8 cellular contexts compared by ENCODE assay signal in the genomic region with DNA sequence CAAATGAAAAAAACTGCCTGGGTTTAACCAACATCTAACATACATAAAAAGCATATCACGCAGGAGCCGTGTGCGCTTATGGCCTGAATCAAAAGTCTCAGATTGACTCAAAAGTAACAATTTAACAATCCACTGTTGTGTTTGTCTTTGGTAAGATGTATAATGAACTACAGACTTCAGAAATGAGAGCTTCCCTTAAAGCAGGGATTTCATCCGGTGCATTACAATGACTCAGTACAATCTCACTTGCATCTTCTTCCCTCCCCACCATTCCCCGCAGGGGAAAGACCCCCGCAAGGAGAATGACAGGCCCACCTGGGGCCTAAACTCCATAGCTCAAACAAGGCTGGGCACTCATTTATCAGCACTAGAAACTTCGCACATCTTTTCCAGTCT. TPM values are rescaled to one million over a fixed set of nuclear protein-coding genes. Genes with fewer than 3 reads are reported as not detected.
DNase-seq lines count a peak whose midpoint lies in the region; ATAC-seq and TF ChIP-seq lines count a peak whose summit lies in the region.

No MANE protein-coding gene starts in this region.

- DNase-seq in activated CD4-positive, alpha-beta T cell treated with anti-CD3 and anti-CD28 coated beads, Interleukin-2, amount 10 ng/mL, durations not matched to agents 24 days and 14 days, result no peak
- DNase-seq in activated CD4-positive, alpha-beta T cell treated with anti-CD3 and anti-CD28 coated beads, Interleukin-2, amount 50 U/mL, for 1 hour, result no peak
- peak; percentile 41 for DNase-seq in PC-3
- no peak for DNase-seq in chondrocyte (ENCODE audit: low spot score)

- H3K27ac Mint-ChIP-seq in activated CD4-positive, alpha-beta T cell treated with anti-CD3 and anti-CD28 coated beads, Interleukin-2, amount 10 ng/mL, durations not matched to agents 24 days and 14 days, result peak overlapping the region; percentile 98
- H3K27ac Mint-ChIP-seq in chondrocyte (ENCODE audit: unreplicated experiment), result peak overlapping the region; percentile 98

- peaks cover 5% of the 10 kb centered on the region for H3F3A ChIP-seq in PC-3 (ENCODE audit: low read length, unreplicated experiment)

- H3K27me3 ChIP-seq in PC-3 (ENCODE audit: low read length), result no peaks in the 10 kb centered on the region
- no peaks in the 10 kb centered on the region for H3K27me3 ChIP-seq in mucosa of stomach (ENCODE audit: control insufficient read depth, insufficient read depth, low read length)

- ATAC-seq in HG02571 (IDR thresholded peaks at IDR 0.05; ENCODE audit: unreplicated experiment), result peak; percentile 26
- peak; percentile 32 for ATAC-seq in PC-3
- ATAC-seq in HG03469 (IDR thresholded peaks at IDR 0.05; ENCODE audit: unreplicated experiment), result no peak

- 17% methylated on average over 7 of the region's 7 CpGs for WGBS in urinary bladder

- H3K79me2 ChIP-seq in PC-3 (ENCODE audit: low read length), result peaks cover 62% of the 10 kb centered on the region

- H3K4me3 ChIP-seq in PC-3 (ENCODE audit: low read length) (peak overlapping the region; percentile 87), mucosa of stomach (ENCODE audit: low read length) (peak overlapping the region; percentile 35), urinary bladder (ENCODE audit: low read depth, low read length) (peak overlapping the region; percentile 93)

- no peaks in the 10 kb centered on the region for H3K9me3 Mint-ChIP-seq in activated CD4-positive, alpha-beta T cell treated with anti-CD3 and anti-CD28 coated beads, Interleukin-2, amount 10 ng/mL, durations not matched to agents 24 days and 14 days
- no peaks in the 10 kb centered on the region for H3K9me3 Mint-ChIP-seq in chondrocyte (ENCODE audit: low read depth)

- peak overlapping the region; percentile 98 for H3K4me3 Mint-ChIP-seq in activated CD4-positive, alpha-beta T cell treated with anti-CD3 and anti-CD28 coated beads, Interleukin-2, amount 10 ng/mL, durations not matched to agents 24 days and 14 days
- peak overlapping the region; percentile 85 for H3K4me3 Mint-ChIP-seq in chondrocyte (ENCODE audit: unreplicated experiment)

- TSS peak; percentile 50 for BruUV-seq in PC-3 (replicated peaks; lab: Mats Ljungman, UMichigan)

- H3K4me1 ChIP-seq in PC-3 (ENCODE audit: insufficient read depth, low read length) (peaks cover 40% of the 10 kb centered on the region), mucosa of stomach (ENCODE audit: control insufficient read depth, insufficient read depth, low read length) (peaks cover 36% of the 10 kb centered on the region), urinary bladder (ENCODE audit: insufficient read depth) (no peaks in the 10 kb centered on the region)

- no peaks in the 10 kb centered on the region for H3K9me3 ChIP-seq in PC-3 (ENCODE audit: low read length)
- H3K9me3 ChIP-seq in mucosa of stomach (ENCODE audit: control insufficient read depth, low read length), result no peaks in the 10 kb centered on the region

- POLR2A ChIA-PET in PC-3 (lab: Charles Lee; ENCODE audit: unreplicated experiment), result no interaction called here

- H3K9me2 ChIP-seq in PC-3 (replicated peaks; ENCODE audit: low read length), result no peaks in the 10 kb centered on the region

- H3K9ac ChIP-seq in PC-3 (ENCODE audit: low read length), result peak overlapping the region; percentile 98
- peak overlapping the region; percentile 74 for H3K9ac ChIP-seq in mucosa of stomach (ENCODE audit: low read length)

- TF ChIP-seq CTCF in PC-3 (conservative IDR thresholded peaks at IDR 0.05; ENCODE audit: low read depth, low read length) (no peak), chondrocyte (IDR thresholded peaks at IDR 0.05) (no peak)

- CTCF ChIA-PET in PC-3 (lab: Charles Lee), result no interaction called here

- H3K27ac ChIP-seq in PC-3 (ENCODE audit: low read length) (peak overlapping the region; percentile 75), urinary bladder (ENCODE audit: low read depth) (no peak overlapping the region)

- H2AFZ ChIP-seq in PC-3 (ENCODE audit: low read length), result peak overlapping the region; percentile 63; the same call in 1 of the 2 replicates

- peaks cover 10% of the 10 kb centered on the region for H3K27me3 Mint-ChIP-seq in activated CD4-positive, alpha-beta T cell treated with anti-CD3 and anti-CD28 coated beads, Interleukin-2, amount 10 ng/mL, durations not matched to agents 24 days and 14 days
- H3K27me3 Mint-ChIP-seq in chondrocyte (ENCODE audit: low read depth), result no peaks in the 10 kb centered on the region

- H3K36me3 Mint-ChIP-seq in activated CD4-positive, alpha-beta T cell treated with anti-CD3 and anti-CD28 coated beads, Interleukin-2, amount 10 ng/mL, durations not matched to agents 24 days and 14 days (ENCODE audit: low read depth), result peaks cover 17% of the 10 kb centered on the region
- H3K36me3 Mint-ChIP-seq in chondrocyte (ENCODE audit: low read depth), result no peaks in the 10 kb centered on the region

- peaks cover 3% of the 10 kb centered on the region; the same call in 1 of the 2 replicates for H3K36me3 ChIP-seq in PC-3 (ENCODE audit: low read depth, low read length)
- H3K36me3 ChIP-seq in mucosa of stomach (ENCODE audit: control insufficient read depth, insufficient read depth, low read length), result no peaks in the 10 kb centered on the region
- no peaks in the 10 kb centered on the region for H3K36me3 ChIP-seq in urinary bladder (ENCODE audit: insufficient read depth)

- H3K4me2 ChIP-seq in PC-3 (ENCODE audit: low read length), result peak overlapping the region; percentile 93

- H4K20me1 ChIP-seq in PC-3 (ENCODE audit: low read length), result peaks cover 41% of the 10 kb centered on the region

- intact Hi-C loops in activated CD4-positive, alpha-beta T cell treated with anti-CD3 and anti-CD28 coated beads, Interleukin-2, amount 10 ng/mL, durations not matched to agents 24 days and 14 days (cut with micrococcal nuclease), result loop anchor here (1.0 to 5.0 kb wide), 8 partner anchors 19 to 999 kb away; a partner anchor contains a TSS
- intact Hi-C loops in PC-3 (cut with micrococcal nuclease), result no loop called here

- peaks cover 29% of the 10 kb centered on the region for H3K4me1 Mint-ChIP-seq in activated CD4-positive, alpha-beta T cell treated with anti-CD3 and anti-CD28 coated beads, Interleukin-2, amount 10 ng/mL, durations not matched to agents 24 days and 14 days
- H3K4me1 Mint-ChIP-seq in chondrocyte (ENCODE audit: low read depth), result peaks cover 37% of the 10 kb centered on the region

RNA-seq across cellular contexts. Expression of a gene that starts 1.4 kb away (rescaled TPM):
- 68.1 and 70.4 TPM in 2 replicates for total RNA-seq in activated CD4-positive, alpha-beta T cell treated with anti-CD3 and anti-CD28 coated beads, Interleukin-2, amount 10 ng/mL, durations not matched to agents 24 days and 14 days
- total RNA-seq in PC-3 (2014; rRNA removed) (68.3 and 85.1 TPM in 2 replicates), chondrocyte (75.5 to 77.8 TPM (median 77.1 TPM) in 3 replicates), urinary bladder (117 TPM)
- 57.2 TPM for polyA plus RNA-seq in urinary bladder

Comparison
In these comparisons a context has a peak if more than half of its experiments do, and no peak if none do; other contexts are left out.
1. H3K4me3 ChIP-seq: peak in every context shown above with its lines; median percentile 93 in urinary bladder; 87 in PC-3; 35 in mucosa of stomach.